Comparison of ENCODE assay signal across 8 cellular contexts in the genomic region with DNA sequence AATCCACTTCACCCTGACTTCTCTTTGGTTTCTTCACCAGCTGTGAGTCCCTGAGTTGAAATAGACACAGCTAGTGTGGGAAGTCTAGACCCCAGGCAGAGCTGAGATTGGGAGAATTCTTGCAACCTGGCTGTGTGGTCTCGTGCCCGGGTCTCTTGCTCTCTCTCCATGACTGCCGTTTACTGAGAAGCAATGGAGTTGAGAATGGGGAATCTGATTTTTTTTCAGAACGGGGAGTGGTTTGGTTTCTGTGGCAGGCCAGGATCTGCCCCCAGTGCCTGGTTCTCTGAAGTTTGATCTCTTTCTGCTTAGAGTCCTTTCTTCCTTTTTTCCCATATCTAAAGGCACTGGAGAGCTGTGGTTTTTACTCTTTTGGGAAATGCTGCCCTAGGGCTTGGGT. TPM values are rescaled to one million over a fixed set of nuclear protein-coding genes. Genes with fewer than 3 reads are reported as not detected.
DNase-seq lines count a peak whose midpoint lies in the region; ATAC-seq, FAIRE-seq and TF ChIP-seq lines count a peak whose summit lies in the region.

No MANE protein-coding gene starts in this region.

- no peak overlapping the region for H2AFZ ChIP-seq in keratinocyte (ENCODE audit: control insufficient read depth, low read length)

- H3K9me1 ChIP-seq in keratinocyte (ENCODE audit: control insufficient read depth, extremely low read depth, insufficient read depth, low read length): no peaks in the 10 kb centered on the region

- H3K4me1 Mint-ChIP-seq in activated naive CD4-positive, alpha-beta T cell treated with anti-CD3 and anti-CD28 coated beads for 36 hours (ENCODE audit: low read depth): peaks cover 26% of the 10 kb centered on the region
- peaks cover 25% of the 10 kb centered on the region for H3K4me1 Mint-ChIP-seq in activated T-helper 17 cell treated with anti-CD3 and anti-CD28 coated beads, Interleukin-2, amount 50 U/mL, for 72 hours

- FAIRE-seq in keratinocyte (lab: Jason Lieb, UNC): no peak

- no peaks in the 10 kb centered on the region for H3K9me3 ChIP-seq in keratinocyte (ENCODE audit: control insufficient read depth, low read depth, low read length)
- H3K9me3 ChIP-seq in testis: no peaks in the 10 kb centered on the region

- TF ChIP-seq CTCF in keratinocyte (optimal IDR thresholded peaks at IDR 0.05 in 1 of 3, IDR thresholded peaks at IDR 0.05 in 1 of 3, conservative IDR thresholded peaks at IDR 0.05 in 1 of 3; ENCODE audit: extremely low read depth in 1 of 3, insufficient read depth in 2 of 3, low read length in 3 of 3): no peak
- TF ChIP-seq CTCF in testis (IDR thresholded peaks at IDR 0.05): no peak

- H3K4me1 ChIP-seq in keratinocyte (ENCODE audit: control insufficient read depth, extremely low read depth, insufficient read depth, low read length) (peaks cover 19% of the 10 kb centered on the region), testis (peaks cover 18% of the 10 kb centered on the region)

- H3K36me3 ChIP-seq in keratinocyte (ENCODE audit: control insufficient read depth in 2 of 2, extremely low read depth in 1 of 2, insufficient read depth in 2 of 2, low read length in 2 of 2): peaks cover 2 to 12% of the 10 kb centered on the region in 2 experiments
- no peaks in the 10 kb centered on the region for H3K36me3 ChIP-seq in testis (ENCODE audit: low read depth, missing control alignments)

- H3K27me3 Mint-ChIP-seq in activated naive CD4-positive, alpha-beta T cell treated with anti-CD3 and anti-CD28 coated beads for 36 hours (ENCODE audit: low read depth): no peaks in the 10 kb centered on the region
- H3K27me3 Mint-ChIP-seq in activated T-helper 17 cell treated with anti-CD3 and anti-CD28 coated beads, Interleukin-2, amount 50 U/mL, for 72 hours: no peaks in the 10 kb centered on the region

- no peak for TF ChIP-seq POLR2A in testis (IDR thresholded peaks at IDR 0.05)

- WGBS in testis, 2 donors: 16 to 31% methylated on average over 4 of the region's 4 CpGs

- dilution Hi-C loops in keratinocyte (cut with MboI; ENCODE audit: extremely low pct_ligation_motif_present, low sequenced_read_pairs): no loop called here

- H3K9ac ChIP-seq in keratinocyte (ENCODE audit: control insufficient read depth, extremely low read depth, insufficient read depth, low read length): peak overlapping the region; percentile 79

- intact Hi-C loops in activated naive CD4-positive, alpha-beta T cell treated with anti-CD3 and anti-CD28 coated beads for 36 hours (cut with micrococcal nuclease): no loop called here
- intact Hi-C loops in testis (cut with DNase I; ENCODE audit: low total_unique reads): no loop called here

- H3K27ac ChIP-seq in keratinocyte (ENCODE audit: control insufficient read depth, insufficient read depth, low read length) (no peak overlapping the region), testis (peak overlapping the region; percentile 94 to 98)

- H3K4me2 ChIP-seq in keratinocyte (ENCODE audit: control insufficient read depth, extremely low read depth, insufficient read depth, low read depth, low read length): peak overlapping the region; percentile 97

- H3K27ac Mint-ChIP-seq in activated naive CD4-positive, alpha-beta T cell treated with anti-CD3 and anti-CD28 coated beads for 36 hours: no peak overlapping the region
- H3K27ac Mint-ChIP-seq in activated T-helper 17 cell treated with anti-CD3 and anti-CD28 coated beads, Interleukin-2, amount 50 U/mL, for 72 hours: peak overlapping the region; percentile 92

- DNase-seq in activated naive CD4-positive, alpha-beta T cell treated with anti-CD3 and anti-CD28 coated beads for 36 hours: no peak
- no peak for DNase-seq in activated naive CD4-positive, alpha-beta T cell treated with Interleukin-2 at 50 U/mL for 16 hours
- DNase-seq in keratinocyte (ENCODE audit: low read depth, low spot score) (no peak), testis (peak; percentile 16), DMS153 treated with DMSO at 0.1 percent for 48 hours (lab: John Stamatoyannopoulos, UW; ENCODE audit: unreplicated experiment) (no peak), A172 (ENCODE audit: low spot score) (no peak)

- no peaks in the 10 kb centered on the region for H3K27me3 ChIP-seq in keratinocyte (ENCODE audit: control insufficient read depth, extremely low read depth, insufficient read depth, low read length)
- no peaks in the 10 kb centered on the region for H3K27me3 ChIP-seq in testis

- CTCF ChIA-PET in activated naive CD4-positive, alpha-beta T cell treated with anti-CD3 and anti-CD28 coated beads for 36 hours (lab: Charles Lee): interaction anchor here (0.7 to 6.4 kb wide), 15 partner anchors 10 to 448 kb away, joined by 3 to 72 read pairs (median 4); partner anchors contain the start of genes APOA5 and PAFAH1B2

- H3K79me2 ChIP-seq in keratinocyte (ENCODE audit: control insufficient read depth, insufficient read depth, low read length): no peaks in the 10 kb centered on the region

- no peaks in the 10 kb centered on the region for H4K20me1 ChIP-seq in keratinocyte (ENCODE audit: control insufficient read depth, extremely low read depth, insufficient read depth, low read length)

- H3K4me3 ChIP-seq in keratinocyte (ENCODE audit: control insufficient read depth in 2 of 3, extremely low read depth in 1 of 3, insufficient read depth in 2 of 3, low read depth in 1 of 3, low read length in 3 of 3): peak overlapping the region in 2 of 3 experiments; percentile 67 to 81
- peak overlapping the region; percentile 97 to 99 for H3K4me3 ChIP-seq in testis

- ATAC-seq in activated T-helper 17 cell treated with anti-CD3 and anti-CD28 coated beads, Interleukin-2, amount 50 U/mL, for 72 hours (replicated peaks): no peak
- no peak for ATAC-seq in GM18868 (IDR thresholded peaks at IDR 0.05; ENCODE audit: unreplicated experiment)

- H3K9me3 Mint-ChIP-seq in activated naive CD4-positive, alpha-beta T cell treated with anti-CD3 and anti-CD28 coated beads for 36 hours: no peaks in the 10 kb centered on the region
- H3K9me3 Mint-ChIP-seq in activated T-helper 17 cell treated with anti-CD3 and anti-CD28 coated beads, Interleukin-2, amount 50 U/mL, for 72 hours: no peaks in the 10 kb centered on the region

- H3K36me3 Mint-ChIP-seq in activated naive CD4-positive, alpha-beta T cell treated with anti-CD3 and anti-CD28 coated beads for 36 hours (ENCODE audit: low read depth): no peaks in the 10 kb centered on the region
- H3K36me3 Mint-ChIP-seq in activated T-helper 17 cell treated with anti-CD3 and anti-CD28 coated beads, Interleukin-2, amount 50 U/mL, for 72 hours (ENCODE audit: low read depth): peaks cover 5% of the 10 kb centered on the region

- H3K4me3 Mint-ChIP-seq in activated naive CD4-positive, alpha-beta T cell treated with anti-CD3 and anti-CD28 coated beads for 36 hours: peak overlapping the region; percentile 93
- H3K4me3 Mint-ChIP-seq in activated T-helper 17 cell treated with anti-CD3 and anti-CD28 coated beads, Interleukin-2, amount 50 U/mL, for 72 hours: peak overlapping the region; percentile 88

RNA-seq across cellular contexts. Expression of gene SIDT2, which starts 1.5 kb away (rescaled TPM):
- 10 to 100 TPM; 23.9 to 25.6 TPM for total RNA-seq in activated naive CD4-positive, alpha-beta T cell treated with anti-CD3 and anti-CD28 coated beads for 36 hours
- 10 to 100 TPM; 25.0 to 43.9 TPM for total RNA-seq in activated T-helper 17 cell treated with anti-CD3 and anti-CD28 coated beads, Interleukin-2, amount 50 U/mL, for 72 hours
- polyA plus RNA-seq in keratinocyte (9.8 to 14.3 TPM (median 12.6 TPM) in 3 replicates), testis (ENCODE audit: insufficient read depth, low read depth, low replicate concordance) (69.5 TPM)
- 24.4 TPM for polyA plus RNA-seq in keratinocyte (2011; ENCODE audit: low read depth)
- 11.1 and 11.9 TPM in 2 replicates for polyA plus RNA-seq in keratinocyte (2011; cell fraction: cytosol; rRNA removed)
- polyA plus RNA-seq in keratinocyte (2011; cell fraction: nucleus; rRNA removed): 53.7 and 63.4 TPM in 2 replicates
- 11.4 and 17.9 TPM in 2 replicates for polyA plus RNA-seq in keratinocyte (2012; ENCODE audit: low replicate concordance)
- 34.9 to 72.0 TPM (median 34.9 TPM) in 3 replicates for polyA minus RNA-seq in keratinocyte
- polyA minus RNA-seq in keratinocyte (2011; cell fraction: cytosol; rRNA and poly(A)+ RNA removed): 13.2 TPM
- 39.6 and 59.0 TPM in 2 replicates for polyA minus RNA-seq in keratinocyte (2011; cell fraction: nucleus; rRNA and poly(A)+ RNA removed)
- 100 to 1,000 TPM in 1 of 2 donors, 10 to 100 TPM in 1; 93.8 to 129 TPM for total RNA-seq in testis
- total RNA-seq in A172 (2014; rRNA removed; shearing (Covaris generic)): 3.1 and 3.6 TPM in 2 replicates

RNA-seq across cellular contexts. Expression of gene TAGLN, which starts 19.1 kb away (rescaled TPM):
- total RNA-seq in activated naive CD4-positive, alpha-beta T cell treated with anti-CD3 and anti-CD28 coated beads for 36 hours: 1 to 10 TPM; 2.1 to 2.2 TPM
- 1 to 10 TPM; 5.1 to 9.6 TPM for total RNA-seq in activated T-helper 17 cell treated with anti-CD3 and anti-CD28 coated beads, Interleukin-2, amount 50 U/mL, for 72 hours
- polyA plus RNA-seq in keratinocyte (20.5 to 85.4 TPM (median 26.6 TPM) in 3 replicates), testis (ENCODE audit: insufficient read depth, low read depth, low replicate concordance) (800 TPM)
- 72.5 TPM for polyA plus RNA-seq in keratinocyte (2011; ENCODE audit: low read depth)
- polyA plus RNA-seq in keratinocyte (2011; cell fraction: cytosol; rRNA removed): 56.0 and 112 TPM in 2 replicates
- 50.5 and 81.3 TPM in 2 replicates for polyA plus RNA-seq in keratinocyte (2011; cell fraction: nucleus; rRNA removed)
- 14.5 and 64.7 TPM in 2 replicates for polyA plus RNA-seq in keratinocyte (2012; ENCODE audit: low replicate concordance)
- 4.3 to 37.9 TPM (median 8.0 TPM) in 3 replicates for polyA minus RNA-seq in keratinocyte
- 25.7 TPM for polyA minus RNA-seq in keratinocyte (2011; cell fraction: cytosol; rRNA and poly(A)+ RNA removed)
- 18.9 and 34.0 TPM in 2 replicates for polyA minus RNA-seq in keratinocyte (2011; cell fraction: nucleus; rRNA and poly(A)+ RNA removed)
- 100 to 1,000 TPM; 167 to 187 TPM for total RNA-seq in testis
- total RNA-seq in A172 (2014; rRNA removed; shearing (Covaris generic)): 48.3 and 102 TPM in 2 replicates

RNA-seq across cellular contexts. Expression of gene PAFAH1B2, which starts 35.9 kb away (rescaled TPM):
- total RNA-seq in activated naive CD4-positive, alpha-beta T cell treated with anti-CD3 and anti-CD28 coated beads for 36 hours: 10 to 100 TPM; 43.7 to 44.3 TPM
- 10 to 100 TPM; 53.7 to 87.6 TPM for total RNA-seq in activated T-helper 17 cell treated with anti-CD3 and anti-CD28 coated beads, Interleukin-2, amount 50 U/mL, for 72 hours
- polyA plus RNA-seq in keratinocyte (66.0 to 101 TPM (median 76.4 TPM) in 3 replicates), testis (ENCODE audit: insufficient read depth, low read depth, low replicate concordance) (66.5 TPM)
- 132 TPM for polyA plus RNA-seq in keratinocyte (2011; ENCODE audit: low read depth)
- 58.2 and 76.3 TPM in 2 replicates for polyA plus RNA-seq in keratinocyte (2011; cell fraction: cytosol; rRNA removed)
- 73.7 TPM in 2 replicates for polyA plus RNA-seq in keratinocyte (2011; cell fraction: nucleus; rRNA removed)
- polyA plus RNA-seq in keratinocyte (2012; ENCODE audit: low replicate concordance): 35.5 and 72.5 TPM in 2 replicates
- 135 to 219 TPM (median 218 TPM) in 3 replicates for polyA minus RNA-seq in keratinocyte
- 116 TPM for polyA minus RNA-seq in keratinocyte (2011; cell fraction: cytosol; rRNA and poly(A)+ RNA removed)
- 54.7 and 105 TPM in 2 replicates for polyA minus RNA-seq in keratinocyte (2011; cell fraction: nucleus; rRNA and poly(A)+ RNA removed)
- total RNA-seq in testis: 100 to 1,000 TPM; 150 to 156 TPM
- 84.3 and 91.6 TPM in 2 replicates for total RNA-seq in A172 (2014; rRNA removed; shearing (Covaris generic))

RNA-seq across cellular contexts. Expression of gene PCSK7, which starts 51.9 kb away (rescaled TPM):
- total RNA-seq in activated naive CD4-positive, alpha-beta T cell treated with anti-CD3 and anti-CD28 coated beads for 36 hours: 10 to 100 TPM; 97.6 to 97.9 TPM
- total RNA-seq in activated T-helper 17 cell treated with anti-CD3 and anti-CD28 coated beads, Interleukin-2, amount 50 U/mL, for 72 hours: 100 to 1,000 TPM; 101 to 106 TPM
- polyA plus RNA-seq in keratinocyte (32.9 to 48.6 TPM (median 35.4 TPM) in 3 replicates), testis (ENCODE audit: insufficient read depth, low read depth, low replicate concordance) (52.0 TPM)
- 15.4 TPM for polyA plus RNA-seq in keratinocyte (2011; ENCODE audit: low read depth)
- 21.9 and 32.8 TPM in 2 replicates for polyA plus RNA-seq in keratinocyte (2011; cell fraction: cytosol; rRNA removed)
- 113 and 135 TPM in 2 replicates for polyA plus RNA-seq in keratinocyte (2011; cell fraction: nucleus; rRNA removed)
- polyA plus RNA-seq in keratinocyte (2012; ENCODE audit: low replicate concordance): 23.6 and 36.6 TPM in 2 replicates
- 54.1 to 67.0 TPM (median 58.0 TPM) in 3 replicates for polyA minus RNA-seq in keratinocyte
- 55.1 TPM for polyA minus RNA-seq in keratinocyte (2011; cell fraction: cytosol; rRNA and poly(A)+ RNA removed)
- 59.5 and 89.2 TPM in 2 replicates for polyA minus RNA-seq in keratinocyte (2011; cell fraction: nucleus; rRNA and poly(A)+ RNA removed)
- total RNA-seq in testis: 10 to 100 TPM; 57.7 to 66.5 TPM
- total RNA-seq in A172 (2014; rRNA removed; shearing (Covaris generic)): 21.3 and 24.1 TPM in 2 replicates

RNA-seq across cellular contexts. Expression of gene RNF214, which starts 52.5 kb away (rescaled TPM):
- total RNA-seq in activated naive CD4-positive, alpha-beta T cell treated with anti-CD3 and anti-CD28 coated beads for 36 hours: 10 to 100 TPM; 14.0 to 14.4 TPM
- 10 to 100 TPM; 15.3 to 18.6 TPM for total RNA-seq in activated T-helper 17 cell treated with anti-CD3 and anti-CD28 coated beads, Interleukin-2, amount 50 U/mL, for 72 hours
- polyA plus RNA-seq in keratinocyte (8.1 to 11.8 TPM (median 11.3 TPM) in 3 replicates), testis (ENCODE audit: insufficient read depth, low read depth, low replicate concordance) (44.9 TPM)
- 25.3 TPM for polyA plus RNA-seq in keratinocyte (2011; ENCODE audit: low read depth)
- polyA plus RNA-seq in keratinocyte (2011; cell fraction: cytosol; rRNA removed): 10.0 and 10.2 TPM in 2 replicates
- polyA plus RNA-seq in keratinocyte (2011; cell fraction: nucleus; rRNA removed): 16.0 and 16.9 TPM in 2 replicates
- polyA plus RNA-seq in keratinocyte (2012; ENCODE audit: low replicate concordance): 8.7 and 8.8 TPM in 2 replicates
- 19.0 to 33.1 TPM (median 21.6 TPM) in 3 replicates for polyA minus RNA-seq in keratinocyte
- polyA minus RNA-seq in keratinocyte (2011; cell fraction: cytosol; rRNA and poly(A)+ RNA removed): 9.0 TPM
- polyA minus RNA-seq in keratinocyte (2011; cell fraction: nucleus; rRNA and poly(A)+ RNA removed): 11.7 and 14.7 TPM in 2 replicates
- 10 to 100 TPM; 37.8 to 48.9 TPM for total RNA-seq in testis
- total RNA-seq in A172 (2014; rRNA removed; shearing (Covaris generic)): 5.1 and 10.4 TPM in 2 replicates
